8 cellular contexts compared by ENCODE assay signal in genomic region chr11:108498046-108498815, GRCh38.
DNase-seq lines count a peak whose midpoint lies in the region; ATAC-seq and TF ChIP-seq lines count a peak whose summit lies in the region.

Gene POGLUT3, minus strand, starts transcription at chr11:108498384. Its CDS starts 18 bp downstream, at chr11:108498366.

- H3K4me3 ChIP-seq in WI38 (ENCODE audit: low read depth, low read length) (peak within 1 kb of the TSS; percentile 66), cardiac fibroblast (replicated peaks in 1 of 2; ENCODE audit: low read depth in 2 of 2, low read length in 2 of 2) (peak within 1 kb of the TSS; percentile 57 to 66), skin epidermis (peak within 1 kb of the TSS; percentile 58 to 83 (median 70))

- ATAC-seq in HG02678 (IDR thresholded peaks at IDR 0.05; ENCODE audit: unreplicated experiment) = peak; percentile 54

- TF ChIP-seq CTCF in GM13977 (IDR thresholded peaks at IDR 0.05; ENCODE audit: extremely low read depth, insufficient read depth, missing control alignments) (no peak), WI38 (IDR thresholded peaks at IDR 0.05; ENCODE audit: low read depth, low read length) (no peak), cardiac fibroblast (IDR thresholded peaks at IDR 0.05; ENCODE audit: low read depth, low read length) (no peak)

- DNase-seq in GM13977 (ENCODE audit: low spot score) = peak; percentile 81
- DNase-seq in NCI-H1930 (lab: John Stamatoyannopoulos, UW) = peak; percentile 55 to 59
- peak; percentile 41 to 60 for DNase-seq in cardiac fibroblast (ENCODE audit: low read depth in 2 of 2)
- peak; percentile 79 for DNase-seq in iPS-NIHi7 (ENCODE audit: extremely low spot score)
- DNase-seq in NCI-H2107 treated with DMSO at 0.1 percent for 48 hours (lab: John Stamatoyannopoulos, UW; ENCODE audit: unreplicated experiment) = no peak

- in situ Hi-C loops in GM13977 (cut with MboI; ENCODE audit: low pct_unique_long_range_greater_than_20kb, low sequenced_read_pairs, unreplicated experiment) = no loop called here

- peak within 1 kb of the TSS; percentile 85 to 99 (median 95) for H3K27ac ChIP-seq in skin epidermis
